ENCODE assay signal across 8 cellular contexts in the genomic region with DNA sequence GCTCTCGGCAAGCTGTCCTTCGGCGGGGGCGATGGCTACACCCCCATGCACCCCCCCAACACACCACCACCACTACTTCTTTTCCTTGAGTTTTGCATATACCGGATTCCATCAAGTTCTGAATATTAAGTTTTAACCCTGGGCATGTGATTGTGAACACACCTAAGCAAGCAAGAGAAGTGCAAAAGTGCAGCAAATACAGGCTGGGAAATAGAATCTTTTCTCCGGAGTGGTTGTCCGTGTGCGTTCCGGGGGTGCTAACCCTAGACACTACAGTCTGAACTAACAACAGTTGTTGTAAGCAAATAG. TPM values are rescaled to one million over a fixed set of nuclear protein-coding genes. Genes with fewer than 3 reads are reported as not detected.
A peak's percentile ranks its signal among the peaks of the same experiment; 100 is the strongest.
DNase-seq lines count a peak whose midpoint lies in the region; ATAC-seq and TF ChIP-seq lines count a peak whose summit lies in the region.

No MANE protein-coding gene starts in this region.

- no peaks in the 10 kb centered on the region for H3K36me3 ChIP-seq in CD8-positive, alpha-beta T cell (ENCODE audit: insufficient read depth, low read length)
- peaks cover 7% of the 10 kb centered on the region; the same call in 1 of the 2 replicates for H3K36me3 ChIP-seq in Panc1 (ENCODE audit: control insufficient read depth, insufficient read depth, low read length)
- H3K36me3 ChIP-seq in esophagus squamous epithelium = no peaks in the 10 kb centered on the region

- H3K27me3 Mint-ChIP-seq in CD8-positive, alpha-beta T cell (ENCODE audit: low read depth) = peaks cover 46% of the 10 kb centered on the region
- no peaks in the 10 kb centered on the region for H3K27me3 Mint-ChIP-seq in osteocyte (ENCODE audit: unreplicated experiment)

- peaks cover 3% of the 10 kb centered on the region for H3K27me3 ChIP-seq in CD8-positive, alpha-beta T cell (ENCODE audit: insufficient read depth, low read length)
- H3K27me3 ChIP-seq in Panc1 (ENCODE audit: control insufficient read depth, insufficient read depth, low read length) (no peaks in the 10 kb centered on the region), esophagus squamous epithelium (peaks cover 0 to 22% (median 0%) of the 10 kb centered on the region in 4 donors)

- peaks cover 5% of the 10 kb centered on the region for H3K4me1 Mint-ChIP-seq in CD8-positive, alpha-beta T cell (ENCODE audit: low read depth)
- peaks cover 70% of the 10 kb centered on the region for H3K4me1 Mint-ChIP-seq in osteocyte (ENCODE audit: unreplicated experiment)

- DNase-seq in CD8-positive, alpha-beta T cell = no peak
- no peak for DNase-seq in Panc1 (ENCODE audit: low read depth, low spot score)
- no peak for DNase-seq in esophagus squamous epithelium (lab: John Stamatoyannopoulos, UW)
- no peak for DNase-seq in osteocyte (ENCODE audit: extremely low spot score, unreplicated experiment)
- DNase-seq in activated effector memory CD4-positive, alpha-beta T cell treated with Interleukin-2 at 50 U/mL for 16 hours = no peak
- DNase-seq in NCI-H1436 (lab: John Stamatoyannopoulos, UW) = no peak

- H3K27ac ChIP-seq in CD8-positive, alpha-beta T cell (ENCODE audit: low read depth, low read length) = no peak overlapping the region
- H3K27ac ChIP-seq in Panc1 (ENCODE audit: low read length) (peak overlapping the region; percentile 95), esophagus squamous epithelium (peak overlapping the region; percentile 40 to 86 (median 77))

- H3K9me3 ChIP-seq in CD8-positive, alpha-beta T cell (ENCODE audit: low read length) = no peaks in the 10 kb centered on the region
- no peaks in the 10 kb centered on the region for H3K9me3 ChIP-seq in Panc1 (ENCODE audit: control insufficient read depth, insufficient read depth, low read depth, low read length)
- H3K9me3 ChIP-seq in esophagus squamous epithelium = no peaks in the 10 kb centered on the region

- WGBS in esophagus squamous epithelium, 2 donors = 0 to 4% methylated on average over 8 to 9 of the region's 9 CpGs

- no peak overlapping the region for H3K27ac Mint-ChIP-seq in CD8-positive, alpha-beta T cell
- peak overlapping the region; percentile 86 for H3K27ac Mint-ChIP-seq in osteocyte (ENCODE audit: unreplicated experiment)

- TSS peak; percentile 68 for BruUV-seq in Panc1 (replicated peaks; lab: Mats Ljungman, UMichigan)

- H3K4me1 ChIP-seq in CD8-positive, alpha-beta T cell (ENCODE audit: insufficient read depth, low read length) = peaks cover 8% of the 10 kb centered on the region
- H3K4me1 ChIP-seq in Panc1 (ENCODE audit: control insufficient read depth, insufficient read depth, low read length) = peaks cover 56% of the 10 kb centered on the region
- peaks cover 11 to 45% (median 16%) of the 10 kb centered on the region in 3 donors for H3K4me1 ChIP-seq in esophagus squamous epithelium

- in situ Hi-C loops in Panc1 (cut with HindIII; ENCODE audit: low pct_unique_long_range_greater_than_20kb, low sequenced_read_pairs) = no loop called here

- no peak for TF ChIP-seq POLR2A in esophagus squamous epithelium (IDR thresholded peaks at IDR 0.05)

- no peaks in the 10 kb centered on the region for H3K36me3 Mint-ChIP-seq in CD8-positive, alpha-beta T cell
- peaks cover 8% of the 10 kb centered on the region for H3K36me3 Mint-ChIP-seq in osteocyte (ENCODE audit: unreplicated experiment)

- POLR2A ChIA-PET in CD8-positive, alpha-beta T cell (lab: Charles Lee) = no interaction called here
- POLR2A ChIA-PET in Panc1 (lab: Charles Lee) = interaction anchor here (0.7 to 1.1 kb wide), 3 partner anchors 60 to 65 kb away, joined by 3 read pairs; no protein-coding TSS in a partner anchor

- H3K4me3 Mint-ChIP-seq in CD8-positive, alpha-beta T cell = peak overlapping the region; percentile 65
- H3K4me3 Mint-ChIP-seq in osteocyte (ENCODE audit: unreplicated experiment) = peak overlapping the region; percentile 89

- peak overlapping the region; percentile 27 for H3K4me3 ChIP-seq in CD8-positive, alpha-beta T cell (ENCODE audit: low read depth, low read length)
- H3K4me3 ChIP-seq in Panc1 (ENCODE audit: low read depth in 2 of 2, low read length in 2 of 2) (peak overlapping the region; percentile 76 to 90), esophagus squamous epithelium (peak overlapping the region; percentile 55 to 81 (median 64))

- H3K9me3 Mint-ChIP-seq in CD8-positive, alpha-beta T cell = no peaks in the 10 kb centered on the region
- no peaks in the 10 kb centered on the region for H3K9me3 Mint-ChIP-seq in osteocyte (ENCODE audit: unreplicated experiment)

- intact Hi-C loops in CD8-positive, alpha-beta T cell (cut with DNase I, micrococcal nuclease) = no loop called here
- intact Hi-C loops in Panc1 (cut with micrococcal nuclease; ENCODE audit: unreplicated experiment) = loop anchor here (5.0 kb wide), 1 partner anchor 194 kb away; no protein-coding TSS in a partner anchor
- intact Hi-C loops in esophagus squamous epithelium (cut with DNase I) = loop anchor here (10.0 kb wide), 1 partner anchor 126 kb away; the partner anchor contains the start of gene ME3

- no peak for ATAC-seq in CD8-positive, alpha-beta T cell
- ATAC-seq in Panc1 = no peak
- ATAC-seq in GM19452 (IDR thresholded peaks at IDR 0.05; ENCODE audit: unreplicated experiment) = no peak
- no peak for ATAC-seq in esophagus mucosa

- CTCF ChIA-PET in CD8-positive, alpha-beta T cell (lab: Charles Lee) = no interaction called here
- CTCF ChIA-PET in Panc1 (lab: Charles Lee) = interaction anchor here (0.7 to 1.1 kb wide), 2 partner anchors 51 to 453 kb away, joined by 3 to 4 read pairs; no protein-coding TSS in a partner anchor

- TF ChIP-seq CTCF in CD8-positive, alpha-beta T cell (IDR thresholded peaks at IDR 0.05) = no peak
- TF ChIP-seq CTCF in Panc1 (IDR thresholded peaks at IDR 0.05) = no peak
- TF ChIP-seq CTCF in esophagus squamous epithelium (IDR thresholded peaks at IDR 0.05) = no peak
- no peak for TF ChIP-seq CTCF in osteocyte (IDR thresholded peaks at IDR 0.05)

RNA-seq across cellular contexts. Expression of gene PRSS23, which starts 0.6 kb away (rescaled TPM):
- under 1 TPM; 0.22 to 0.39 TPM for total RNA-seq in CD8-positive, alpha-beta T cell
- total RNA-seq in Panc1 (2021; ENCODE audit: unreplicated experiment) (355 TPM), esophagus squamous epithelium (10 to 100 TPM in 2 of 4 donors, 1 to 10 TPM in 2; 2.9 to 20.6 (median 9.4) TPM), osteocyte (545 and 556 TPM in 2 replicates), esophagus mucosa (11.6 TPM)
- 307 TPM for polyA plus RNA-seq in Panc1 (2012; ENCODE audit: insufficient read length)

Comparison
In these comparisons a context has a peak if more than half of its experiments do, and no peak if none do; other contexts are left out.
1. H3K4me3 ChIP-seq: peak in every context shown above with its lines; median percentile 83 in Panc1; 64 in esophagus squamous epithelium; 27 in CD8-positive, alpha-beta T cell.
2. RNA of gene PRSS23, which starts 0.6 kb away (total RNA-seq): 545 to 556 TPM in osteocyte and 355 TPM in Panc1 (single experiment); 11.6 TPM in esophagus mucosa (single experiment), 2.9 to 20.6 TPM in esophagus squamous epithelium and 0.22 to 0.39 TPM in CD8-positive, alpha-beta T cell; every median in the first group is over 10 times any median in the second.
3. intact Hi-C loops: an anchor here in Panc1 (5.0 kb wide) and esophagus squamous epithelium (10.0 kb wide); none called in CD8-positive, alpha-beta T cell.